31 cellular contexts compared by ENCODE assay signal in the genomic region with DNA sequence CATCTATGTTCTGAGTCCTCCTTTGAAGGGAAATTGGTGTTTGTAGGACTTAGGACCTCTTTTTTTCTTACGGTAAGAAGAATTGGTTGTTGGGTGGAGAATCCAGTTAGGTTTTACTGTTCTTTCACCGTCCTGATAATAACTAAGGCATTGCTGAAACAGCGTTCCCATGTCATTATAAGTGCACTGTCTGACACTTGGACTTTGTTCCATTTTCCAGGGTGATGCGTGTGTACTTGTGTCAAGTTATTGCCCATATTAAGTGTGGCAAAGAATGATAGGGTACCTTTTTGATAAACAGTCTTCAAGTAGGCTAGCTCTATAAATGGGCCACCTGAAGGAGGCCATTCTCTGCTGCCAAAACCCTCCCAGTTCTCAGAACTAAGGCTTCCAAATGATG.
"Had no signal": no experiment of that assay in that cellular context is flagged by ENCODE, and none has a peak within 500 bp of the region (broad histone marks: within the 10 kb centered on the region; RNA-seq: fewer than 3 reads in every experiment).

No MANE protein-coding gene starts in this region.

- H3K27ac ChIP-seq: neural progenitor cell, ovary, parathyroid adenoma, psoas muscle, right lobe of liver, sigmoid colon, spleen, suprapubic skin, testis, tibial artery, upper lobe of right lung, uterus had no signal

- H3K9me3 Mint-ChIP-seq: neural progenitor cell had no signal

- H3K9ac ChIP-seq: neural progenitor cell, parathyroid adenoma had no signal

- H3K36me3 ChIP-seq: neural progenitor cell, ovary, right lobe of liver, sigmoid colon, spleen, suprapubic skin, tibial artery, transverse colon, upper lobe of right lung, uterus had no signal

- H3K27ac Mint-ChIP-seq: natural killer cell; nephron; neural progenitor cell; progenitor cell of endocrine pancreas; stimulated activated memory B cell treated with anti-CD40 and anti-IgM and Interleukin-4, amounts not matched to agents 10 μg/mL and 1 μg/mL and 100 μg/mL, for 72 hours; stimulated activated naive CD8-positive, alpha-beta T cell treated with anti-CD3 and anti-CD28 coated beads, Interleukin-15, amount 100 ng/mL, for 72 hours; type B pancreatic cell had no signal

- H3K4me3 Mint-ChIP-seq: natural killer cell; nephron; neural progenitor cell; stimulated activated memory B cell treated with anti-CD40 and anti-IgM and Interleukin-4, amounts not matched to agents 10 μg/mL and 1 μg/mL and 100 μg/mL, for 72 hours; stimulated activated naive CD8-positive, alpha-beta T cell treated with anti-CD3 and anti-CD28 coated beads, Interleukin-15, amount 100 ng/mL, for 72 hours; type B pancreatic cell had no signal

- H3K36me3 Mint-ChIP-seq: natural killer cell had no signal

- ATAC-seq: natural killer cell; psoas muscle; right cardiac atrium; right lobe of liver; stimulated activated memory B cell treated with anti-CD40 and anti-IgM and Interleukin-4, amounts not matched to agents 10 μg/mL and 1 μg/mL and 100 μg/mL, for 72 hours; stimulated activated naive CD8-positive, alpha-beta T cell treated with anti-CD3 and anti-CD28 coated beads, Interleukin-15, amount 100 ng/mL, for 72 hours; stimulated activated naive CD8-positive, alpha-beta T cell treated with anti-CD3 and anti-CD28 coated beads, Interleukin-15, Interleukin-2, amounts not matched to agents 100 U/mL and 50 U/mL, for 24 hours; upper lobe of right lung had no signal

- DNase-seq: natural killer cell; occipital lobe; ovary; posterior cingulate gyrus; psoas muscle; right cardiac atrium; right lobe of liver; sigmoid colon; spleen; stimulated activated CD4-positive, alpha-beta T cell treated with anti-CD3 and anti-CD28 coated beads, Interleukin-12 subunit alpha, Interleukin-12 subunit beta, amount 100 ng/mL, for 4 hours; stimulated activated CD4-positive, alpha-beta T cell treated with anti-CD3 and anti-CD28 coated beads, Interleukin-1b, Interleukin-23, amount 100 ng/mL, for 48 hours; stimulated activated CD4-positive, alpha-beta T cell treated with anti-CD3 and anti-CD28 coated beads, Interleukin-4, amount 100 ng/mL, for 1 hour; stimulated activated CD4-positive, alpha-beta T cell treated with anti-CD3 and anti-CD28 coated beads, Interleukin-4, amount 100 ng/mL, for 4 hours; stimulated activated CD8-positive, alpha-beta memory T cell treated with anti-CD3 and anti-CD28 coated beads, Interleukin-4, amount 100 ng/mL, for 48 hours; stimulated activated naive CD4-positive, alpha-beta T cell; stimulated activated naive CD8-positive, alpha-beta T cell treated with anti-CD3 and anti-CD28 coated beads, Interleukin-15, amount 100 ng/mL, for 72 hours; stimulated activated naive CD8-positive, alpha-beta T cell treated with anti-CD3 and anti-CD28 coated beads, Interleukin-15, Interleukin-2, amounts not matched to agents 100 U/mL and 50 U/mL, for 24 hours; substantia nigra; testis; tibial artery; transverse colon; upper lobe of right lung; uterus had no signal

- H3K27me3 Mint-ChIP-seq: progenitor cell of endocrine pancreas; stimulated activated memory B cell treated with anti-CD40 and anti-IgM and Interleukin-4, amounts not matched to agents 10 μg/mL and 1 μg/mL and 100 μg/mL, for 72 hours; type B pancreatic cell had no signal

- H3K4me1 ChIP-seq: neural progenitor cell, parathyroid adenoma, psoas muscle, right lobe of liver, sigmoid colon, spleen, suprapubic skin, testis, tibial artery, upper lobe of right lung, uterus had no signal

- H3K4me1 Mint-ChIP-seq: natural killer cell; stimulated activated memory B cell treated with anti-CD40 and anti-IgM and Interleukin-4, amounts not matched to agents 10 μg/mL and 1 μg/mL and 100 μg/mL, for 72 hours; stimulated activated naive CD8-positive, alpha-beta T cell treated with anti-CD3 and anti-CD28 coated beads, Interleukin-15, amount 100 ng/mL, for 72 hours had no signal

- H3K27me3 ChIP-seq: neural progenitor cell, ovary, right lobe of liver, sigmoid colon, spleen, suprapubic skin, testis, tibial artery, transverse colon, upper lobe of right lung, uterus had no signal

- H3K9me3 ChIP-seq: ovary, psoas muscle, right lobe of liver, suprapubic skin, testis, tibial artery, transverse colon, upper lobe of right lung, uterus had no signal

- H3K4me3 ChIP-seq: neural progenitor cell, ovary, psoas muscle, right lobe of liver, sigmoid colon, smooth muscle cell, spleen, suprapubic skin, testis, tibial artery, transverse colon, upper lobe of right lung, uterus had no signal
